Comparison of ENCODE assay signal across 8 cellular contexts in the genomic region with DNA sequence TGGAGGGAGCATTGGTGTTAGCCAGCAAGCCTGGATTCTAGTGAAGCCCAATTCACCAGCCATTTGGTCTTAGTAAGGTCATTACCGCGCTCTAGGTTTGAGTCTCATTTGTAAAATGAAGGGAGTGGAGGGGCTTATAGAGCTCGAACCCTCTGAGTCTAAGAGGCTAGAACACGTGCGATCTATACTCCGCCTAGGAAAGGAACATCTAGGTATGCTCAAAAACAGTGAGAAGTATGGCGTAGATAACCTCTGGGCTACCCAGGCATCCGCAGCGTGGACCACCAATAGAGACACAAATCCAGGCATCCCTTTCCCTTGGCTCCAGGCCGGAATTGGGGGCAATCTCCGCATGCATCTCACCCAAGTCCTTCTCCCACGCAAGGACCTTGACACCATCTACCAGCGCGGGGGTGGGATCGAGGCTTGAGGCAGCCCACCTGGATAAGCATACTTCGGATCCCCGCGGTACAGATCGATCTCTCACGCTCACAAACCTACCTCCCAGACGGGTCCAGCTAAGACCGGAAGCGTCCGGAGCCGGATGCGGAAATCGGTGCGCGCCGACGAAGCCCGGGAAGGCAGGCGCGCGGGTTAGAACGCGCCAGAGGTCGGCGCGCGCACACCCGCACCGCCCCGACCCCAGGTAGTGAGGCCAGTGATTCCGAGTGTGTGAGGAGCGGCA. TPM values are rescaled to one million over a fixed set of nuclear protein-coding genes. Genes with fewer than 3 reads are reported as not detected.
DNase-seq lines count a peak whose midpoint lies in the region; ATAC-seq and TF ChIP-seq lines count a peak whose summit lies in the region.

A gene (plus strand): TSS at position 556 of the 685 bp plus-strand sequence. CDS start 636 bp downstream, outside the sequence.

- H3K4me1 Mint-ChIP-seq in H9, result peaks cover 10 to 14% of the 10 kb centered on the region in 2 experiments

- peaks cover 5% of the 10 kb centered on the region for H3K4me1 ChIP-seq in H9 (ENCODE audit: insufficient read depth, low read length)
- peaks cover 31 to 42% of the 10 kb centered on the region in 2 donors for H3K4me1 ChIP-seq in adrenal gland (replicated peaks in 1 of 2)
- H3K4me1 ChIP-seq in right atrium auricular region, result peaks cover 0 to 43% of the 10 kb centered on the region in 2 donors
- peaks cover 45% of the 10 kb centered on the region for H3K4me1 ChIP-seq in psoas muscle

- H2BK20ac ChIP-seq in H9 (ENCODE audit: low read depth, low read length, poor library complexity, severe bottlenecking), result no peak within 1 kb of the TSS

- H3K36me3 ChIP-seq in adrenal gland (replicated peaks in 1 of 2), result peaks cover 0 to 13% of the 10 kb centered on the region in 2 donors
- peaks cover 25% of the 10 kb centered on the region for H3K36me3 ChIP-seq in right atrium auricular region
- peaks cover 12 to 51% of the 10 kb centered on the region in 2 donors for H3K36me3 ChIP-seq in psoas muscle (ENCODE audit: insufficient read depth in 1 of 2, low read depth in 1 of 2)

- peak within 1 kb of the TSS; percentile 91 for H3K9ac ChIP-seq in H9 (ENCODE audit: extremely low read depth, insufficient read length, low read length)

- H3K9me3 Mint-ChIP-seq in H9, result no peaks in the 10 kb centered on the region

- no peak within 1 kb of the TSS; a peak in 1 of 5 replicates for H3K4me3 Mint-ChIP-seq in H9

- H3K23me2 ChIP-seq in H9 (ENCODE audit: insufficient read length, low read depth, low read length, poor library complexity, severe bottlenecking), result no peaks in the 10 kb centered on the region

- no peak within 1 kb of the TSS for H2BK12ac ChIP-seq in H9 (ENCODE audit: insufficient read length, low read depth, low read length)

- TF ChIP-seq POLR2A in adrenal gland (IDR thresholded peaks at IDR 0.05), result peak in 1 of 2 donors; percentile 14

- peaks cover 3% of the 10 kb centered on the region for H4K20me1 ChIP-seq in H9 (ENCODE audit: control insufficient read depth, insufficient read depth, insufficient read length)

- peak; percentile 82 for ATAC-seq in SK-N-SH treated with all-trans-retinoic acid at 6 μM for 48 hours
- peak; percentile 82 to 87 (median 84) for ATAC-seq in psoas muscle

- peak within 1 kb of the TSS; percentile 56 for H3K18ac ChIP-seq in H9 (ENCODE audit: insufficient read length, low read depth, low read length)

- intact Hi-C loops in adrenal gland (cut with DNase I), result loop anchor here in 1 of 2 donors (10.0 kb wide), 1 partner anchor 137 kb away; a partner anchor contains a TSS
- intact Hi-C loops in psoas muscle (cut with DNase I), result loop anchor here (2.0 to 5.0 kb wide), 3 partner anchors 39 to 69 kb away; a partner anchor contains a TSS

- H2BK15ac ChIP-seq in H9 (ENCODE audit: low read depth, low read length), result no peak within 1 kb of the TSS

- H3K27me3 Mint-ChIP-seq in H9 (ENCODE audit: low read depth), result no peaks in the 10 kb centered on the region; the same call in 1 of the 2 replicates

- H3K4me2 ChIP-seq in H9 (ENCODE audit: insufficient read depth, insufficient read length, low read length), result peak within 1 kb of the TSS; percentile 97

- H4K91ac ChIP-seq in H9 (ENCODE audit: insufficient read length, low read depth, low read length), result no peak within 1 kb of the TSS

- no peak within 1 kb of the TSS for H2BK5ac ChIP-seq in H9 (ENCODE audit: insufficient read length, low read length)

- no peaks in the 10 kb centered on the region for H3K27me3 ChIP-seq in H9 (ENCODE audit: insufficient read depth, low read length)
- H3K27me3 ChIP-seq in adrenal gland, result no peaks in the 10 kb centered on the region
- no peaks in the 10 kb centered on the region for H3K27me3 ChIP-seq in right atrium auricular region
- no peaks in the 10 kb centered on the region for H3K27me3 ChIP-seq in psoas muscle (ENCODE audit: insufficient read depth in 3 of 3, low read length in 2 of 3)

- H3K56ac ChIP-seq in H9 (ENCODE audit: insufficient read length, low read depth, low read length), result no peak within 1 kb of the TSS

- H3K9me3 ChIP-seq in H9 (ENCODE audit: control insufficient read depth, low read depth, low read length), result no peaks in the 10 kb centered on the region
- H3K9me3 ChIP-seq in adrenal gland (replicated peaks in 1 of 3), result no peaks in the 10 kb centered on the region
- H3K9me3 ChIP-seq in right atrium auricular region, result no peaks in the 10 kb centered on the region
- H3K9me3 ChIP-seq in psoas muscle, result no peaks in the 10 kb centered on the region

- no peak within 1 kb of the TSS for H2AFZ ChIP-seq in H9 (ENCODE audit: low read length)

- H3K14ac ChIP-seq in H9 (ENCODE audit: insufficient read depth, low read length), result peak within 1 kb of the TSS; percentile 88

- H3K36me3 Mint-ChIP-seq in H9 (ENCODE audit: insufficient read depth in 1 of 3, low read depth in 3 of 3), result peaks cover 18 to 21% (median 21%) of the 10 kb centered on the region in 3 experiments

- H3K4ac ChIP-seq in H9 (ENCODE audit: low read depth, low read length), result no peak within 1 kb of the TSS

- TF ChIP-seq CTCF in GM12875 (IDR thresholded peaks at IDR 0.05; ENCODE audit: borderline replicate concordance, insufficient read depth, low read depth, low read length) (no peak), H9 (conservative IDR thresholded peaks at IDR 0.05) (no peak), adrenal gland (IDR thresholded peaks at IDR 0.05) (no peak), right atrium auricular region (IDR thresholded peaks at IDR 0.05) (no peak), psoas muscle (IDR thresholded peaks at IDR 0.05) (no peak)

- no peak within 1 kb of the TSS for H3T11ph ChIP-seq in H9 (ENCODE audit: low read length)

- peaks cover 27% of the 10 kb centered on the region; the same call in 1 of the 2 replicates for H3K79me2 ChIP-seq in H9 (ENCODE audit: insufficient read depth, low read length)

- no peak within 1 kb of the TSS for H2BK120ac ChIP-seq in H9 (ENCODE audit: low read depth, low read length, poor library complexity, severe bottlenecking)

- WGBS in H9 (ENCODE audit: extremely low coverage, insufficient read length, low lambda C conversion rate), result no CpG with 5 or more reads among the region's 46 CpGs
- WGBS in adrenal gland, 4 donors, result 0 to 1% (median 0%) methylated on average over 8 to 46 of the region's 46 CpGs
- 1% methylated on average over 31 to 46 of the region's 46 CpGs for WGBS in psoas muscle, 3 donors

- H3K4me3 ChIP-seq in GM12875 (ENCODE audit: low read depth, low read length) (peak within 1 kb of the TSS; percentile 92), adrenal gland (peak within 1 kb of the TSS; percentile 81 to 96 (median 93)), right atrium auricular region (peak within 1 kb of the TSS; percentile 64 to 87), psoas muscle (peak within 1 kb of the TSS; percentile 80)

- peak within 1 kb of the TSS; percentile 34 for H4K5ac ChIP-seq in H9 (ENCODE audit: insufficient read length, low read depth, low read length)

- no peak within 1 kb of the TSS for H3K23ac ChIP-seq in H9 (ENCODE audit: insufficient read length, low read depth, low read length)

- peaks cover 17% of the 10 kb centered on the region for H3K79me1 ChIP-seq in H9 (ENCODE audit: insufficient read depth, low read depth, low read length, poor library complexity, severe bottlenecking)

- no peak within 1 kb of the TSS for H4K8ac ChIP-seq in H9 (replicated peaks; ENCODE audit: insufficient read length, low read depth, low read length)

- H2AK5ac ChIP-seq in H9 (ENCODE audit: insufficient read length, low read length), result no peak within 1 kb of the TSS

- peak; percentile 88 for DNase-seq in H9
- peak; percentile 85 for DNase-seq in M059J (ENCODE audit: low read depth)
- DNase-seq in adrenal gland, result peak; percentile 83 to 90 (median 86)
- peak; percentile 85 for DNase-seq in right atrium auricular region (ENCODE audit: low spot score)
- peak; percentile 88 to 92 for DNase-seq in psoas muscle
- DNase-seq in GF-D8 (lab: John Stamatoyannopoulos, UW), result no peak

- H3K27ac Mint-ChIP-seq in H9, result peak within 1 kb of the TSS; percentile 93 to 99 (median 98)

- H3K27ac ChIP-seq in H9 (ENCODE audit: insufficient read length, low read depth, low read length) (no peak within 1 kb of the TSS), adrenal gland (peak within 1 kb of the TSS; percentile 84 to 98 (median 90)), right atrium auricular region (peak within 1 kb of the TSS; percentile 98 to 99), psoas muscle (peak within 1 kb of the TSS; percentile 99)

TF ChIP-seq in SK-N-SH treated with all-trans-retinoic acid at 6 μM for 48 hours, 23 proteins besides CTCF, POLR2A, EP300 and RAD21 (continues in another document):
- TF ChIP-seq ZNF565 (CRISPR knock-in tag; conservative IDR thresholded peaks at IDR 0.05; ENCODE audit: low read depth) (no peak), SNAI2 (CRISPR knock-in tag; IDR thresholded peaks at IDR 0.05) (no peak), BACH2 (CRISPR knock-in tag; IDR thresholded peaks at IDR 0.05; ENCODE audit: borderline replicate concordance) (no peak), ESRRG (CRISPR knock-in tag; IDR thresholded peaks at IDR 0.05) (no peak), TOX (CRISPR knock-in tag; IDR thresholded peaks at IDR 0.05; ENCODE audit: borderline replicate concordance) (no peak)

RNA-seq across cellular contexts. Expression of the gene that starts here (rescaled TPM):
- total RNA-seq in H9 (2021) (24.4 and 26.2 TPM in 2 replicates), adrenal gland (100 to 1,000 TPM in 1 of 8 donors, 10 to 100 TPM in 7; 24.0 to 140 (median 32.5) TPM), right atrium auricular region (10 to 100 TPM in 1 of 2 donors, 1 to 10 TPM in 1; 7.4 to 15.6 TPM), psoas muscle (10 to 100 TPM; 18.5 to 32.1 (median 28.5) TPM)
- total RNA-seq in M059J (2014; rRNA removed; shearing (Covaris generic)), result 12.2 and 23.3 TPM in 2 replicates
- polyA plus RNA-seq in adrenal gland (100 to 1,000 TPM in 1 of 3 donors, 10 to 100 TPM in 2; 17.4 to 127 (median 68.6) TPM), psoas muscle (10 to 100 TPM; 22.1 to 31.5 (median 27.0) TPM)
